In genomic region chr17:16666553-16666906, GRCh38 we compare ENCODE assay signal across 8 cellular contexts. TPM values are rescaled to one million over a fixed set of nuclear protein-coding genes. Genes with fewer than 3 reads are reported as not detected.
DNase-seq lines count a peak whose midpoint lies in the region; ATAC-seq, FAIRE-seq and TF ChIP-seq lines count a peak whose summit lies in the region.
"Not testable (repeated sequence)": the region's sequence is repeated elsewhere in the genome, so short reads cannot be mapped to it uniquely, and the experiment has no call there.

No MANE protein-coding gene starts in this region.

- not testable (repeated sequence) for FAIRE-seq in astrocyte (lab: Jason Lieb, UNC); H1 (lab: Jason Lieb, UNC)

- TF ChIP-seq RAD21 in H1 (IDR thresholded peaks at IDR 0.05 in 1 of 2, conservative IDR thresholded peaks at IDR 0.05 in 1 of 2; ENCODE audit: low read depth in 2 of 2, low read length in 2 of 2) = not testable (repeated sequence)

- H3K4me1 ChIP-seq in ACC112 (ENCODE audit: control insufficient read depth, insufficient read depth, low read length, unreplicated experiment); HEK293 (ENCODE audit: control insufficient read depth, insufficient read depth, low read length); astrocyte (ENCODE audit: insufficient read depth, low read length); H1 (replicated peaks in 1 of 4; ENCODE audit: control insufficient read depth in 3 of 4, insufficient read depth in 4 of 4, low read length in 3 of 4); right cardiac atrium (ENCODE audit: control insufficient read depth, insufficient read depth, low read length); thoracic aorta (ENCODE audit: control insufficient read depth in 1 of 2, low read depth in 2 of 2): not testable (repeated sequence)
- H3K4me1 ChIP-seq in sigmoid colon = peaks cover 0 to 11% (median 7%) of the 10 kb centered on the region in 4 donors

- H3K9me3 ChIP-seq in HEK293 (ENCODE audit: control insufficient read depth, insufficient read depth, low read depth, low read length); astrocyte (ENCODE audit: insufficient read depth, low read depth, low read length); H1 (ENCODE audit: insufficient read depth in 2 of 2, low read depth in 1 of 2, low read length in 1 of 2); right cardiac atrium (ENCODE audit: control insufficient read depth, low read length); sigmoid colon; thoracic aorta: not testable (repeated sequence)

- not testable (repeated sequence) for H3K14ac ChIP-seq in H1 (ENCODE audit: insufficient read length)

- H2BK120ac ChIP-seq in H1 (replicated peaks; ENCODE audit: low read depth, low read length) = not testable (repeated sequence)

- not testable (repeated sequence) for H2BK20ac ChIP-seq in H1 (ENCODE audit: low read length)

- not testable (repeated sequence) for H3K9me3 Mint-ChIP-seq in astrocyte (ENCODE audit: unreplicated experiment)

- not testable (repeated sequence) for DNase-seq in astrocyte (ENCODE audit: low read depth); H1 (ENCODE audit: low read depth in 1 of 2, low spot score in 2 of 2); right cardiac atrium; lower leg skin (ENCODE audit: low spot score in 2 of 2); sigmoid colon; thoracic aorta (ENCODE audit: low spot score)

- not testable (repeated sequence) for H2BK5ac ChIP-seq in H1 (ENCODE audit: low read depth, low read length)

- H3K79me2 ChIP-seq in ACC112 (ENCODE audit: control insufficient read depth, insufficient read depth, low read length, unreplicated experiment); astrocyte (ENCODE audit: insufficient read depth, low read length); H1 (ENCODE audit: control insufficient read depth in 1 of 2, insufficient read depth in 2 of 2, low read length in 2 of 2): not testable (repeated sequence)

- H2AFZ ChIP-seq in ACC112 (ENCODE audit: low read length, unreplicated experiment) = peak overlapping the region; percentile 56
- peak overlapping the region; percentile 81 for H2AFZ ChIP-seq in astrocyte (ENCODE audit: low read depth, low read length)
- not testable (repeated sequence) for H2AFZ ChIP-seq in H1 (ENCODE audit: low read length)

- not testable (repeated sequence) for H3K4me1 Mint-ChIP-seq in astrocyte (ENCODE audit: low read depth, unreplicated experiment)

- not testable (repeated sequence) for ATAC-seq in right cardiac atrium; thoracic aorta (ENCODE audit: insufficient number of reproducible peaks, low FRiP score, low read depth)

- intact Hi-C loops in right cardiac atrium (cut with DNase I); lower leg skin (cut with DNase I; ENCODE audit: low total_unique reads); sigmoid colon (cut with DNase I): not testable (repeated sequence)

- CTCF ChIA-PET in HEK293 (lab: Yijun Ruan, JAX); H1 (lab: Charles Lee; ENCODE audit: partially characterized antibody): not testable (repeated sequence)

- WGBS in H1 (ENCODE audit: extremely low coverage in 1 of 2, insufficient coverage in 1 of 2, insufficient read length in 1 of 2, insufficient replicate concordance in 2 of 2, low coverage in 1 of 2, low lambda C conversion rate in 2 of 2, missing lambda C conversion rate in 1 of 2), 2 experiments = 70% methylated on average over 23 of the region's 24 CpGs; no CpG with 5 or more reads in 1 of the 2 experiments
- WGBS in right cardiac atrium = 49% methylated on average over 24 of the region's 24 CpGs
- 20 to 52% methylated on average over 2 to 16 of the region's 24 CpGs for WGBS in lower leg skin, 2 donors
- 45 to 56% methylated on average over 24 of the region's 24 CpGs for WGBS in sigmoid colon, 2 donors

- not testable (repeated sequence) for H4K5ac ChIP-seq in H1 (ENCODE audit: insufficient read length, low read depth, low read length)

- not testable (repeated sequence) for H3K9ac ChIP-seq in astrocyte (ENCODE audit: low read length); H1 (replicated peaks in 1 of 4; ENCODE audit: extremely low read depth in 1 of 4, low read depth in 3 of 4, low read length in 3 of 4)

- H3K4me2 ChIP-seq in astrocyte (ENCODE audit: low read length) = peak overlapping the region; percentile 83
- H3K4me2 ChIP-seq in H1 (ENCODE audit: insufficient read depth in 1 of 2, low read depth in 2 of 2, low read length in 2 of 2) = peak overlapping the region; percentile 50 to 56

- H3K27ac Mint-ChIP-seq in astrocyte (ENCODE audit: unreplicated experiment) = not testable (repeated sequence)

- not testable (repeated sequence) for TF ChIP-seq CTCF in HEK293 (tag by site-specific recombination; IDR thresholded peaks at IDR 0.05); astrocyte (IDR thresholded peaks at IDR 0.05; ENCODE audit: insufficient read depth, low read depth, low read length); H1 (IDR thresholded peaks at IDR 0.05; ENCODE audit: control extremely low read depth in 1 of 3, insufficient read depth in 1 of 3, low read depth in 1 of 3, low read length in 3 of 3); lower leg skin (IDR thresholded peaks at IDR 0.05); sigmoid colon (IDR thresholded peaks at IDR 0.05); thoracic aorta (IDR thresholded peaks at IDR 0.05)

- H2BK15ac ChIP-seq in H1 (ENCODE audit: low read length) = not testable (repeated sequence)

- H3K23ac ChIP-seq in H1 (ENCODE audit: insufficient read length) = not testable (repeated sequence)

- H3K4me3 ChIP-seq in ACC112 (ENCODE audit: low read depth, low read length) = peak overlapping the region; percentile 72
- peak overlapping the region; percentile 43 for H3K4me3 ChIP-seq in HEK293 (ENCODE audit: low read depth, low read length)
- H3K4me3 ChIP-seq in astrocyte (ENCODE audit: insufficient read depth, low read depth, low read length) = peak overlapping the region; percentile 33
- peak overlapping the region in 2 of 4 experiments; percentile 36 to 53; a peak in 5 of 8 replicates for H3K4me3 ChIP-seq in H1 (ENCODE audit: extremely low read depth in 1 of 4, insufficient read depth in 2 of 4, low read depth in 3 of 4, low read length in 4 of 4)
- H3K4me3 ChIP-seq in right cardiac atrium (ENCODE audit: low read length) = peak overlapping the region; percentile 31
- H3K4me3 ChIP-seq in lower leg skin (ENCODE audit: low read depth, poor library complexity, severe bottlenecking) = peak overlapping the region; percentile 17
- H3K4me3 ChIP-seq in sigmoid colon = peak overlapping the region; percentile 35 to 60 (median 49)
- peak overlapping the region; percentile 68 for H3K4me3 ChIP-seq in thoracic aorta

- not testable (repeated sequence) for H3K36me3 Mint-ChIP-seq in astrocyte (ENCODE audit: low read depth, unreplicated experiment)

- not testable (repeated sequence) for H4K91ac ChIP-seq in H1 (replicated peaks; ENCODE audit: insufficient read length, low read length)

- H3K18ac ChIP-seq in H1 (ENCODE audit: extremely low read depth, low read length) = peak overlapping the region; percentile 71

- H4K20me1 ChIP-seq in astrocyte (ENCODE audit: insufficient read depth, low read length); H1 (replicated peaks in 1 of 2; ENCODE audit: control insufficient read depth in 1 of 2, insufficient read depth in 2 of 2, low read length in 2 of 2): not testable (repeated sequence)

- H3K27me3 Mint-ChIP-seq in astrocyte (ENCODE audit: low read depth, unreplicated experiment) = peaks cover 14% of the 10 kb centered on the region

- H3K4me3 Mint-ChIP-seq in astrocyte (ENCODE audit: unreplicated experiment) = not testable (repeated sequence)

- H2BK12ac ChIP-seq in H1 (ENCODE audit: low read depth, low read length) = not testable (repeated sequence)

- H3K4ac ChIP-seq in H1 (replicated peaks; ENCODE audit: insufficient read length, low read depth, low read length) = not testable (repeated sequence)

- H3K27ac ChIP-seq in ACC112 (ENCODE audit: low read depth, low read length); HEK293 (ENCODE audit: extremely low read depth, low read depth, low read length); astrocyte (ENCODE audit: low read depth, low read length); H1 (ENCODE audit: low read depth, low read length); right cardiac atrium (ENCODE audit: low read length); thoracic aorta: not testable (repeated sequence)
- H3K27ac ChIP-seq in sigmoid colon = peak overlapping the region in 1 of 4 donors; percentile 27

- H4K8ac ChIP-seq in H1 (ENCODE audit: extremely low read depth, insufficient read depth, low read length) = not testable (repeated sequence)

- H2AK5ac ChIP-seq in H1 (ENCODE audit: low read depth, low read length) = not testable (repeated sequence)

- H3K36me3 ChIP-seq in ACC112 (ENCODE audit: insufficient read depth, low read length); HEK293 (ENCODE audit: control insufficient read depth in 2 of 2, insufficient read depth in 1 of 2, low read length in 2 of 2); astrocyte (ENCODE audit: insufficient read depth, low read length); H1 (ENCODE audit: control insufficient read depth in 2 of 4, insufficient read depth in 4 of 4, low read length in 3 of 4); sigmoid colon; thoracic aorta: not testable (repeated sequence)

- not testable (repeated sequence) for H3K27me3 ChIP-seq in ACC112 (ENCODE audit: insufficient read depth, low read length); astrocyte (ENCODE audit: insufficient read depth, low read length); H1 (replicated peaks in 1 of 4; ENCODE audit: control insufficient read depth in 3 of 4, extremely low read depth in 1 of 4, insufficient read depth in 3 of 4, low read length in 3 of 4); right cardiac atrium (ENCODE audit: control insufficient read depth, insufficient read depth); thoracic aorta (replicated peaks; ENCODE audit: insufficient read depth)
- peaks cover 7 to 41% (median 10%) of the 10 kb centered on the region in 3 donors for H3K27me3 ChIP-seq in sigmoid colon

- H3K56ac ChIP-seq in H1 (replicated peaks; ENCODE audit: insufficient read length, low read depth, low read length) = not testable (repeated sequence)

- POLR2A ChIA-PET in HEK293 (lab: Yijun Ruan, JAX) = interaction anchor here (1.1 kb wide), 1 partner anchor 13 kb away, joined by 3 read pairs; the partner anchor contains the start of gene ZNF624
- POLR2A ChIA-PET in H1 (lab: Charles Lee; ENCODE audit: partially characterized antibody) = interaction anchor here (1.1 to 1.3 kb wide), 2 partner anchors 9 kb away, joined by 3 read pairs; no protein-coding TSS in a partner anchor

- not testable (repeated sequence) for TF ChIP-seq EP300 in H1 (IDR thresholded peaks at IDR 0.05; ENCODE audit: borderline replicate concordance in 1 of 2, low read depth in 2 of 2, low read length in 2 of 2); sigmoid colon (IDR thresholded peaks at IDR 0.05)

- not testable (repeated sequence) for H3K23me2 ChIP-seq in H1 (ENCODE audit: low read depth, low read length)

- H3K79me1 ChIP-seq in H1 (ENCODE audit: low read depth, low read length) = not testable (repeated sequence)

- not testable (repeated sequence) for TF ChIP-seq POLR2A in H1 (IDR thresholded peaks at IDR 0.05; ENCODE audit: control extremely low read depth in 1 of 2, low read depth in 2 of 2, low read length in 2 of 2); lower leg skin (IDR thresholded peaks at IDR 0.05); sigmoid colon (IDR thresholded peaks at IDR 0.05)

RNA-seq across cellular contexts. Expression of gene ZNF624, which starts 12.9 kb away (rescaled TPM):
- total RNA-seq in astrocyte (4.8 and 5.4 TPM in 2 replicates), right cardiac atrium (1 to 10 TPM; 1.3 to 3.7 (median 1.9) TPM), lower leg skin (1 to 10 TPM; 3.7 to 7.2 (median 5.5) TPM), sigmoid colon (1 to 10 TPM; 1.2 to 4.4 (median 2.9) TPM), thoracic aorta (1 to 10 TPM; 2.0 to 3.0 TPM)
- total RNA-seq in H1 (2021; fragmentation: NEBNext Ultra II Directional; extraction: Animal tissue kit (Norgen Biotek cat#: 25700)) = 2.5 and 2.7 TPM in 2 replicates
- polyA plus RNA-seq in H1 (2011; rRNA removed) (0.39 and 1.0 TPM in 2 replicates), right cardiac atrium (0.97 TPM), sigmoid colon (1 to 10 TPM; 1.2 to 1.3 (median 1.2) TPM)
- polyA plus RNA-seq in H1 (2011; cell fraction: cytosol; rRNA removed) = 0.71 TPM
- 0.24 TPM for polyA plus RNA-seq in H1 (2011; cell fraction: nucleus; rRNA removed)
- polyA plus RNA-seq in H1 (2012, experiment 1 of 2) = 0.77 to 1.1 TPM (median 1.1 TPM) in 4 replicates
- 0.10 TPM for polyA plus RNA-seq in H1 (2012, experiment 2 of 2)
- polyA plus RNA-seq in H1 (2013, experiment 1 of 2) = 1.0 TPM
- polyA plus RNA-seq in H1 (2013, experiment 2 of 2) = 1.2 TPM
- polyA minus RNA-seq in H1 (2011; rRNA and poly(A)+ RNA removed) = 1.5 and 1.6 TPM in 2 replicates
- polyA minus RNA-seq in H1 (2011; cell fraction: cytosol; rRNA and poly(A)+ RNA removed) = 4.8 TPM
- 4.7 TPM for polyA minus RNA-seq in H1 (2011; cell fraction: nucleus; rRNA and poly(A)+ RNA removed)

RNA-seq across cellular contexts. Expression of gene CCDC144A, which starts 23.5 kb away (rescaled TPM):
- total RNA-seq in astrocyte (0.89 and 1.2 TPM in 2 replicates), right cardiac atrium (1 to 10 TPM; 3.0 to 5.9 (median 5.0) TPM), lower leg skin (1 to 10 TPM in 2 of 4 donors, under 1 TPM in 2; 0.15 to 5.4 (median 1.2) TPM), sigmoid colon (10 to 100 TPM in 2 of 4 donors, 1 to 10 TPM in 2; 3.8 to 21.2 (median 7.2) TPM), thoracic aorta (10 to 100 TPM in 1 of 2 donors, 1 to 10 TPM in 1; 6.5 to 36.3 TPM)
- total RNA-seq in H1 (2021; fragmentation: NEBNext Ultra II Directional; extraction: Animal tissue kit (Norgen Biotek cat#: 25700)) = 1.6 and 1.7 TPM in 2 replicates
- polyA plus RNA-seq in H1 (2011; rRNA removed) (0.31 and 0.35 TPM in 2 replicates), right cardiac atrium (1.9 TPM), sigmoid colon (1 to 10 TPM in 1 of 3 donors, not detected in 2; 1.9 TPM)
- 0.41 TPM for polyA plus RNA-seq in H1 (2011; cell fraction: cytosol; rRNA removed)
- polyA plus RNA-seq in H1 (2011; cell fraction: nucleus; rRNA removed) = 1.4 TPM
- 0.25 to 1.1 TPM (median 0.51 TPM) in 4 replicates for polyA plus RNA-seq in H1 (2012, experiment 1 of 2)
- polyA plus RNA-seq in H1 (2012, experiment 2 of 2) = 0.10 TPM
- 0.77 TPM for polyA plus RNA-seq in H1 (2013, experiment 1 of 2)
- polyA plus RNA-seq in H1 (2013, experiment 2 of 2) = 0.64 TPM
- 1.9 and 6.9 TPM in 2 replicates for polyA minus RNA-seq in H1 (2011; rRNA and poly(A)+ RNA removed)
- 1.2 TPM for polyA minus RNA-seq in H1 (2011; cell fraction: cytosol; rRNA and poly(A)+ RNA removed)
- 9.3 TPM for polyA minus RNA-seq in H1 (2011; cell fraction: nucleus; rRNA and poly(A)+ RNA removed)
